1 cellular context compared by ENCODE assay signal in the genomic region with DNA sequence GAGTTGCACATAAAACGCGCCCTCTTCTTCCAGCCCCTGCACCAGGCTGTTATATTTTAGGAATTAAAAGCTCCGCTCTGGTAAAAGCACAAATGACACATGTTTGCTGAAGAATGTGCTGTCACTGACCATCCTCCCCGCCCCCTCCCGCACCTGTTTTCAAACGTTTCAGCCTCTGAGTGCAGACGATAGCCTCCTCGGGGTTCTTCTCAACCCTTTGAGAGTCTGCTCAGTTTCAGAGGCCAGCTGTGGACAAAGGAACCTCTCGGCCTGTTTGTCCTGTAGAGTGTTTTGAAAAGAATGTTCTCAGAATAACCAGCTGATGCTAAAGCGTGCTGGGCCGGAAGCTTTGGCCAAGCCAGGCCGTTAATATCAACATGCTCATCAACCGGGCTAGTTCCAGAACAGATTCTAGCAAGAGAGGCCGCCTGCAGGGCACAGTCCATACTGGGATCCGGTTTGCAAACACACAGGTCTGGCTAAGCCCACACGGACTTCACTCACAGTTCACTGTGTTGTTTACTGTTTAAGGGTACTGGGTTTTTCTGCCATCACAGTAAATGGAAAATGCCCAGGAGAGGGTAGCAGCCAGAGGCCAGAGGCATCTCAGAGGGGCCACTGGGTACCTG.
TF ChIP-seq lines count a peak whose summit lies in the region.

No MANE protein-coding gene starts in this region.

TF ChIP-seq in HepG2, 621 proteins besides CTCF, POLR2A, EP300 and RAD21 (continued from another document and continues in another):
- TF ChIP-seq ZFP37 (CRISPR knock-in tag; IDR thresholded peaks at IDR 0.05; ENCODE audit: borderline replicate concordance): no peak
- TF ChIP-seq, protein P1, sequence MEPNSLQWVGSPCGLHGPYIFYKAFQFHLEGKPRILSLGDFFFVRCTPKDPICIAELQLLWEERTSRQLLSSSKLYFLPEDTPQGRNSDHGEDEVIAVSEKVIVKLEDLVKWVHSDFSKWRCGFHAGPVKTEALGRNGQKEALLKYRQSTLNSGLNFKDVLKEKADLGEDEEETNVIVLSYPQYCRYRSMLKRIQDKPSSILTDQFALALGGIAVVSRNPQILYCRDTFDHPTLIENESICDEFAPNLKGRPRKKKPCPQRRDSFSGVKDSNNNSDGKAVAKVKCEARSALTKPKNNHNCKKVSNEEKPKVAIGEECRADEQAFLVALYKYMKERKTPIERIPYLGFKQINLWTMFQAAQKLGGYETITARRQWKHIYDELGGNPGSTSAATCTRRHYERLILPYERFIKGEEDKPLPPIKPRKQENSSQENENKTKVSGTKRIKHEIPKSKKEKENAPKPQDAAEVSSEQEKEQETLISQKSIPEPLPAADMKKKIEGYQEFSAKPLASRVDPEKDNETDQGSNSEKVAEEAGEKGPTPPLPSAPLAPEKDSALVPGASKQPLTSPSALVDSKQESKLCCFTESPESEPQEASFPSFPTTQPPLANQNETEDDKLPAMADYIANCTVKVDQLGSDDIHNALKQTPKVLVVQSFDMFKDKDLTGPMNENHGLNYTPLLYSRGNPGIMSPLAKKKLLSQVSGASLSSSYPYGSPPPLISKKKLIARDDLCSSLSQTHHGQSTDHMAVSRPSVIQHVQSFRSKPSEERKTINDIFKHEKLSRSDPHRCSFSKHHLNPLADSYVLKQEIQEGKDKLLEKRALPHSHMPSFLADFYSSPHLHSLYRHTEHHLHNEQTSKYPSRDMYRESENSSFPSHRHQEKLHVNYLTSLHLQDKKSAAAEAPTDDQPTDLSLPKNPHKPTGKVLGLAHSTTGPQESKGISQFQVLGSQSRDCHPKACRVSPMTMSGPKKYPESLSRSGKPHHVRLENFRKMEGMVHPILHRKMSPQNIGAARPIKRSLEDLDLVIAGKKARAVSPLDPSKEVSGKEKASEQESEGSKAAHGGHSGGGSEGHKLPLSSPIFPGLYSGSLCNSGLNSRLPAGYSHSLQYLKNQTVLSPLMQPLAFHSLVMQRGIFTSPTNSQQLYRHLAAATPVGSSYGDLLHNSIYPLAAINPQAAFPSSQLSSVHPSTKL (CRISPR knock-in tag; IDR thresholded peaks at IDR 0.05): peak; percentile 67
- TF ChIP-seq ERF (CRISPR knock-in tag; IDR thresholded peaks at IDR 0.05): peak; percentile 21; the same call in 1 of the 2 replicates
- peak; percentile 67; the same call in 1 of the 2 replicates for TF ChIP-seq ZBTB20 (CRISPR knock-in tag; IDR thresholded peaks at IDR 0.05; ENCODE audit: borderline replicate concordance, low read depth)
- TF ChIP-seq LRRFIP1 (CRISPR knock-in tag; conservative IDR thresholded peaks at IDR 0.05): no peak
- peak; percentile 31 for TF ChIP-seq SKI (IDR thresholded peaks at IDR 0.05; ENCODE audit: partially characterized antibody)
- 0 out of 2 replicates have a peak, but pooled peaks have one; percentile 58 for TF ChIP-seq KDM2A (CRISPR knock-in tag; IDR thresholded peaks at IDR 0.05; ENCODE audit: borderline replicate concordance, low read depth)
- TF ChIP-seq ZHX2 (IDR thresholded peaks at IDR 0.05; ENCODE audit: low read depth): no peak
- TF ChIP-seq ZHX2 (CRISPR knock-in tag; IDR thresholded peaks at IDR 0.05; ENCODE audit: borderline replicate concordance): no peak
- TF ChIP-seq ZFP36L2 (CRISPR knock-in tag; IDR thresholded peaks at IDR 0.05): no peak
- peak; percentile 84 for TF ChIP-seq MED1 (CRISPR knock-in tag; IDR thresholded peaks at IDR 0.05)
- peak; percentile 27; the same call in 1 of the 2 replicates for TF ChIP-seq ZKSCAN8 (CRISPR knock-in tag; IDR thresholded peaks at IDR 0.05; ENCODE audit: borderline replicate concordance)
- no peak for TF ChIP-seq EED (CRISPR knock-in tag; IDR thresholded peaks at IDR 0.05)
- peak; percentile 75; the same call in 1 of the 2 replicates for TF ChIP-seq ZNF414 (CRISPR knock-in tag; IDR thresholded peaks at IDR 0.05)
- peak; percentile 76; the same call in 1 of the 2 replicates for TF ChIP-seq ZNF317 (CRISPR knock-in tag; IDR thresholded peaks at IDR 0.05)
- TF ChIP-seq ZNF569 (CRISPR knock-in tag; IDR thresholded peaks at IDR 0.05; ENCODE audit: borderline replicate concordance): no peak
- TF ChIP-seq, protein P2, sequence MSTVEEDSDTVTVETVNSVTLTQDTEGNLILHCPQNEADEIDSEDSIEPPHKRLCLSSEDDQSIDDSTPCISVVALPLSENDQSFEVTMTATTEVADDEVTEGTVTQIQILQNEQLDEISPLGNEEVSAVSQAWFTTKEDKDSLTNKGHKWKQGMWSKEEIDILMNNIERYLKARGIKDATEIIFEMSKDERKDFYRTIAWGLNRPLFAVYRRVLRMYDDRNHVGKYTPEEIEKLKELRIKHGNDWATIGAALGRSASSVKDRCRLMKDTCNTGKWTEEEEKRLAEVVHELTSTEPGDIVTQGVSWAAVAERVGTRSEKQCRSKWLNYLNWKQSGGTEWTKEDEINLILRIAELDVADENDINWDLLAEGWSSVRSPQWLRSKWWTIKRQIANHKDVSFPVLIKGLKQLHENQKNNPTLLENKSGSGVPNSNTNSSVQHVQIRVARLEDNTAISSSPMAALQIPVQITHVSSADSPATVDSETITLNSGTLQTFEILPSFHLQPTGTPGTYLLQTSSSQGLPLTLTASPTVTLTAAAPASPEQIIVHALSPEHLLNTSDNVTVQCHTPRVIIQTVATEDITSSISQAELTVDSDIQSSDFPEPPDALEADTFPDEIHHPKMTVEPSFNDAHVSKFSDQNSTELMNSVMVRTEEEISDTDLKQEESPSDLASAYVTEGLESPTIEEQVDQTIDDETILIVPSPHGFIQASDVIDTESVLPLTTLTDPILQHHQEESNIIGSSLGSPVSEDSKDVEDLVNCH (CRISPR knock-in tag; IDR thresholded peaks at IDR 0.05): no peak
- TF ChIP-seq, protein P3, sequence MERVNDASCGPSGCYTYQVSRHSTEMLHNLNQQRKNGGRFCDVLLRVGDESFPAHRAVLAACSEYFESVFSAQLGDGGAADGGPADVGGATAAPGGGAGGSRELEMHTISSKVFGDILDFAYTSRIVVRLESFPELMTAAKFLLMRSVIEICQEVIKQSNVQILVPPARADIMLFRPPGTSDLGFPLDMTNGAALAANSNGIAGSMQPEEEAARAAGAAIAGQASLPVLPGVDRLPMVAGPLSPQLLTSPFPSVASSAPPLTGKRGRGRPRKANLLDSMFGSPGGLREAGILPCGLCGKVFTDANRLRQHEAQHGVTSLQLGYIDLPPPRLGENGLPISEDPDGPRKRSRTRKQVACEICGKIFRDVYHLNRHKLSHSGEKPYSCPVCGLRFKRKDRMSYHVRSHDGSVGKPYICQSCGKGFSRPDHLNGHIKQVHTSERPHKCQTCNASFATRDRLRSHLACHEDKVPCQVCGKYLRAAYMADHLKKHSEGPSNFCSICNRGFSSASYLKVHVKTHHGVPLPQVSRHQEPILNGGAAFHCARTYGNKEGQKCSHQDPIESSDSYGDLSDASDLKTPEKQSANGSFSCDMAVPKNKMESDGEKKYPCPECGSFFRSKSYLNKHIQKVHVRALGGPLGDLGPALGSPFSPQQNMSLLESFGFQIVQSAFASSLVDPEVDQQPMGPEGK (CRISPR knock-in tag; IDR thresholded peaks at IDR 0.05): peak; percentile 18
- peak; percentile 85; the same call in 1 of the 2 replicates for TF ChIP-seq FOXO1 (CRISPR knock-in tag; IDR thresholded peaks at IDR 0.05)
- no peak for TF ChIP-seq NFE2L2 (IDR thresholded peaks at IDR 0.05; ENCODE audit: low read length)
- peak; percentile 87; the same call in 1 of the 2 replicates for TF ChIP-seq DPF2 (CRISPR knock-in tag; IDR thresholded peaks at IDR 0.05; ENCODE audit: borderline replicate concordance, low read depth)
- peak; percentile 47; the same call in 1 of the 2 replicates for TF ChIP-seq MEIS2 (CRISPR knock-in tag; IDR thresholded peaks at IDR 0.05)
- no peak for TF ChIP-seq SAFB2 (CRISPR knock-in tag; IDR thresholded peaks at IDR 0.05; ENCODE audit: borderline replicate concordance, low read depth)
- no peak; the same call in 1 of the 2 replicates for TF ChIP-seq PHF8 (CRISPR knock-in tag; IDR thresholded peaks at IDR 0.05)
- TF ChIP-seq, protein P4, sequence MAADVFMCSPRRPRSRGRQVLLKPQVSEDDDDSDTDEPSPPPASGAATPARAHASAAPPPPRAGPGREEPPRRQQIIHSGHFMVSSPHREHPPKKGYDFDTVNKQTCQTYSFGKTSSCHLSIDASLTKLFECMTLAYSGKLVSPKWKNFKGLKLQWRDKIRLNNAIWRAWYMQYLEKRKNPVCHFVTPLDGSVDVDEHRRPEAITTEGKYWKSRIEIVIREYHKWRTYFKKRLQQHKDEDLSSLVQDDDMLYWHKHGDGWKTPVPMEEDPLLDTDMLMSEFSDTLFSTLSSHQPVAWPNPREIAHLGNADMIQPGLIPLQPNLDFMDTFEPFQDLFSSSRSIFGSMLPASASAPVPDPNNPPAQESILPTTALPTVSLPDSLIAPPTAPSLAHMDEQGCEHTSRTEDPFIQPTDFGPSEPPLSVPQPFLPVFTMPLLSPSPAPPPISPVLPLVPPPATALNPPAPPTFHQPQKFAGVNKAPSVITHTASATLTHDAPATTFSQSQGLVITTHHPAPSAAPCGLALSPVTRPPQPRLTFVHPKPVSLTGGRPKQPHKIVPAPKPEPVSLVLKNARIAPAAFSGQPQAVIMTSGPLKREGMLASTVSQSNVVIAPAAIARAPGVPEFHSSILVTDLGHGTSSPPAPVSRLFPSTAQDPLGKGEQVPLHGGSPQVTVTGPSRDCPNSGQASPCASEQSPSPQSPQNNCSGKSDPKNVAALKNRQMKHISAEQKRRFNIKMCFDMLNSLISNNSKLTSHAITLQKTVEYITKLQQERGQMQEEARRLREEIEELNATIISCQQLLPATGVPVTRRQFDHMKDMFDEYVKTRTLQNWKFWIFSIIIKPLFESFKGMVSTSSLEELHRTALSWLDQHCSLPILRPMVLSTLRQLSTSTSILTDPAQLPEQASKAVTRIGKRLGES (CRISPR knock-in tag; IDR thresholded peaks at IDR 0.05; ENCODE audit: borderline replicate concordance): no peak
- TF ChIP-seq TCF7 (IDR thresholded peaks at IDR 0.05; ENCODE audit: low read depth): 0 out of 2 replicates have a peak, but pooled peaks have one; percentile 22
- no peak for TF ChIP-seq RAD51 (IDR thresholded peaks at IDR 0.05; ENCODE audit: borderline replicate concordance)
- TF ChIP-seq PTBP1 (IDR thresholded peaks at IDR 0.05; ENCODE audit: low read depth, low read length, poor library complexity, severe bottlenecking): no peak
- peak; percentile 53; the same call in 1 of the 2 replicates for TF ChIP-seq ZNF607 (CRISPR knock-in tag; IDR thresholded peaks at IDR 0.05; ENCODE audit: borderline replicate concordance)
- TF ChIP-seq ZC3H4 (CRISPR knock-in tag; IDR thresholded peaks at IDR 0.05; ENCODE audit: borderline replicate concordance): no peak
- no peak for TF ChIP-seq DMAP1 (CRISPR knock-in tag; IDR thresholded peaks at IDR 0.05)
